In genomic region chr19:35050662-35051061, GRCh38 we compare ENCODE assay signal across 2 cellular contexts. TPM values are rescaled to one million over a fixed set of nuclear protein-coding genes. Genes with fewer than 3 reads are reported as not detected.
"Had no signal": no experiment of that assay in that cellular context is flagged by ENCODE, and none has a peak within 500 bp of the region (broad histone marks: within the 10 kb centered on the region; RNA-seq: fewer than 3 reads in every experiment).

No MANE protein-coding gene starts in this region.

RNA-seq across cellular contexts. Expression of gene HPN, which starts 9.1 kb away (rescaled TPM):
- total RNA-seq: chondrocyte, esophagus mucosa had no signal
